Comparison of ENCODE assay signal across 1 cellular context in the genomic region with DNA sequence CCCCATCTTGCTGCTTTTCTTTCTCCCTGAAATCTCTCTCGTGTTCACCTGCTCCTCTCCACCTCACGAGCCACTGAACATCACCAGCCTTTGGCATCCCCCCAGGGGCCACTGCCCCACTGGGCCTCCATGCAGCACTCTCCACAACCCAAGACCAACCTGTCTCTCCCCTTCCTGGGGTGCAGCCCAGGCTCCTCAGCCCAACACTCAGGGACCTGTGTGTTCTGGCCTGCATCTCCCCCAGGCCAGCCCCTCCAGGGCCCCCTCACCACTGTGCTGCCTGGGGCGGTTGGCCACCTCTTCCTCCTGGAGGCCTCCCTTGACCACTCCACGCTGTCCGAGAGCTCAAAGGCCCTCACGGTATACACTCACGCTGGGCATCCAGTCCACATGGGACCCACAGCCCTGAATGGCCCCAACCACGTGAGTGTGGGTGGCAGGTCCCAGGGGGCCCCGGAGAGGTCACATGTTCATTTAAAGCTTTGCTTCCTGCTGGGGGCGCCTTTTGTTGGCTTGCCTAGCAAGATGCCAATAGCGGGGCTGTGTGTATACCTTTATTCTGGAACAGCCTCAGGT.
TF ChIP-seq lines count a peak whose summit lies in the region.

No MANE protein-coding gene starts in this region.

TF ChIP-seq in GM12878, 131 proteins besides CTCF, POLR2A, EP300 and RAD21 (continued from another document):
- TF ChIP-seq, protein P1, sequence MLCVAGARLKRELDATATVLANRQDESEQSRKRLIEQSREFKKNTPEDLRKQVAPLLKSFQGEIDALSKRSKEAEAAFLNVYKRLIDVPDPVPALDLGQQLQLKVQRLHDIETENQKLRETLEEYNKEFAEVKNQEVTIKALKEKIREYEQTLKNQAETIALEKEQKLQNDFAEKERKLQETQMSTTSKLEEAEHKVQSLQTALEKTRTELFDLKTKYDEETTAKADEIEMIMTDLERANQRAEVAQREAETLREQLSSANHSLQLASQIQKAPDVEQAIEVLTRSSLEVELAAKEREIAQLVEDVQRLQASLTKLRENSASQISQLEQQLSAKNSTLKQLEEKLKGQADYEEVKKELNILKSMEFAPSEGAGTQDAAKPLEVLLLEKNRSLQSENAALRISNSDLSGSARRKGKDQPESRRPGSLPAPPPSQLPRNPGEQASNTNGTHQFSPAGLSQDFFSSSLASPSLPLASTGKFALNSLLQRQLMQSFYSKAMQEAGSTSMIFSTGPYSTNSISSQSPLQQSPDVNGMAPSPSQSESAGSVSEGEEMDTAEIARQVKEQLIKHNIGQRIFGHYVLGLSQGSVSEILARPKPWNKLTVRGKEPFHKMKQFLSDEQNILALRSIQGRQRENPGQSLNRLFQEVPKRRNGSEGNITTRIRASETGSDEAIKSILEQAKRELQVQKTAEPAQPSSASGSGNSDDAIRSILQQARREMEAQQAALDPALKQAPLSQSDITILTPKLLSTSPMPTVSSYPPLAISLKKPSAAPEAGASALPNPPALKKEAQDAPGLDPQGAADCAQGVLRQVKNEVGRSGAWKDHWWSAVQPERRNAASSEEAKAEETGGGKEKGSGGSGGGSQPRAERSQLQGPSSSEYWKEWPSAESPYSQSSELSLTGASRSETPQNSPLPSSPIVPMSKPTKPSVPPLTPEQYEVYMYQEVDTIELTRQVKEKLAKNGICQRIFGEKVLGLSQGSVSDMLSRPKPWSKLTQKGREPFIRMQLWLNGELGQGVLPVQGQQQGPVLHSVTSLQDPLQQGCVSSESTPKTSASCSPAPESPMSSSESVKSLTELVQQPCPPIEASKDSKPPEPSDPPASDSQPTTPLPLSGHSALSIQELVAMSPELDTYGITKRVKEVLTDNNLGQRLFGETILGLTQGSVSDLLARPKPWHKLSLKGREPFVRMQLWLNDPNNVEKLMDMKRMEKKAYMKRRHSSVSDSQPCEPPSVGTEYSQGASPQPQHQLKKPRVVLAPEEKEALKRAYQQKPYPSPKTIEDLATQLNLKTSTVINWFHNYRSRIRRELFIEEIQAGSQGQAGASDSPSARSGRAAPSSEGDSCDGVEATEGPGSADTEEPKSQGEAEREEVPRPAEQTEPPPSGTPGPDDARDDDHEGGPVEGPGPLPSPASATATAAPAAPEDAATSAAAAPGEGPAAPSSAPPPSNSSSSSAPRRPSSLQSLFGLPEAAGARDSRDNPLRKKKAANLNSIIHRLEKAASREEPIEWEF (IDR thresholded peaks at IDR 0.05; ENCODE audit: insufficient replicate concordance, low read depth, low read length) = no peak
- TF ChIP-seq JUND (IDR thresholded peaks at IDR 0.05; ENCODE audit: low read depth, low read length) (no peak), ZBED1 (IDR thresholded peaks at IDR 0.05; ENCODE audit: borderline replicate concordance) (peak; percentile 23; the same call in 1 of the 2 replicates), SREBF2 (IDR thresholded peaks at IDR 0.05; ENCODE audit: low read length) (no peak), FOXM1 (IDR thresholded peaks at IDR 0.05; ENCODE audit: low read depth, low read length) (no peak), IKZF1 (conservative IDR thresholded peaks at IDR 0.05) (no peak), NFYA (IDR thresholded peaks at IDR 0.05; ENCODE audit: borderline replicate concordance, low read depth, low read length) (no peak), SMC3 (IDR thresholded peaks at IDR 0.05; ENCODE audit: borderline replicate concordance, low read length) (no peak; the same call in 1 of the 2 replicates), TCF12 (IDR thresholded peaks at IDR 0.05; ENCODE audit: low read depth, low read length) (0 out of 2 replicates have a peak, but pooled peaks have one; percentile 2), NR2F1 (conservative IDR thresholded peaks at IDR 0.05) (peak; percentile 56; the same call in 1 of the 2 replicates), HDGF (IDR thresholded peaks at IDR 0.05) (no peak; the same call in 1 of the 2 replicates)
- TF ChIP-seq, protein P2, sequence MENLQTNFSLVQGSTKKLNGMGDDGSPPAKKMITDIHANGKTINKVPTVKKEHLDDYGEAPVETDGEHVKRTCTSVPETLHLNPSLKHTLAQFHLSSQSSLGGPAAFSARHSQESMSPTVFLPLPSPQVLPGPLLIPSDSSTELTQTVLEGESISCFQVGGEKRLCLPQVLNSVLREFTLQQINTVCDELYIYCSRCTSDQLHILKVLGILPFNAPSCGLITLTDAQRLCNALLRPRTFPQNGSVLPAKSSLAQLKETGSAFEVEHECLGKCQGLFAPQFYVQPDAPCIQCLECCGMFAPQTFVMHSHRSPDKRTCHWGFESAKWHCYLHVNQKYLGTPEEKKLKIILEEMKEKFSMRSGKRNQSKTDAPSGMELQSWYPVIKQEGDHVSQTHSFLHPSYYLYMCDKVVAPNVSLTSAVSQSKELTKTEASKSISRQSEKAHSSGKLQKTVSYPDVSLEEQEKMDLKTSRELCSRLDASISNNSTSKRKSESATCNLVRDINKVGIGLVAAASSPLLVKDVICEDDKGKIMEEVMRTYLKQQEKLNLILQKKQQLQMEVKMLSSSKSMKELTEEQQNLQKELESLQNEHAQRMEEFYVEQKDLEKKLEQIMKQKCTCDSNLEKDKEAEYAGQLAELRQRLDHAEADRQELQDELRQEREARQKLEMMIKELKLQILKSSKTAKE (IDR thresholded peaks at IDR 0.05; ENCODE audit: low read depth, poor library complexity, severe bottlenecking) = no peak
- TF ChIP-seq, protein P3, sequence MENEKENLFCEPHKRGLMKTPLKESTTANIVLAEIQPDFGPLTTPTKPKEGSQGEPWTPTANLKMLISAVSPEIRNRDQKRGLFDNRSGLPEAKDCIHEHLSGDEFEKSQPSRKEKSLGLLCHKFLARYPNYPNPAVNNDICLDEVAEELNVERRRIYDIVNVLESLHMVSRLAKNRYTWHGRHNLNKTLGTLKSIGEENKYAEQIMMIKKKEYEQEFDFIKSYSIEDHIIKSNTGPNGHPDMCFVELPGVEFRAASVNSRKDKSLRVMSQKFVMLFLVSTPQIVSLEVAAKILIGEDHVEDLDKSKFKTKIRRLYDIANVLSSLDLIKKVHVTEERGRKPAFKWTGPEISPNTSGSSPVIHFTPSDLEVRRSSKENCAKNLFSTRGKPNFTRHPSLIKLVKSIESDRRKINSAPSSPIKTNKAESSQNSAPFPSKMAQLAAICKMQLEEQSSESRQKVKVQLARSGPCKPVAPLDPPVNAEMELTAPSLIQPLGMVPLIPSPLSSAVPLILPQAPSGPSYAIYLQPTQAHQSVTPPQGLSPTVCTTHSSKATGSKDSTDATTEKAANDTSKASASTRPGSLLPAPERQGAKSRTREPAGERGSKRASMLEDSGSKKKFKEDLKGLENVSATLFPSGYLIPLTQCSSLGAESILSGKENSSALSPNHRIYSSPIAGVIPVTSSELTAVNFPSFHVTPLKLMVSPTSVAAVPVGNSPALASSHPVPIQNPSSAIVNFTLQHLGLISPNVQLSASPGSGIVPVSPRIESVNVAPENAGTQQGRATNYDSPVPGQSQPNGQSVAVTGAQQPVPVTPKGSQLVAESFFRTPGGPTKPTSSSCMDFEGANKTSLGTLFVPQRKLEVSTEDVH (IDR thresholded peaks at IDR 0.05; ENCODE audit: low read depth, partially characterized antibody) = no peak
- TF ChIP-seq, protein P4, sequence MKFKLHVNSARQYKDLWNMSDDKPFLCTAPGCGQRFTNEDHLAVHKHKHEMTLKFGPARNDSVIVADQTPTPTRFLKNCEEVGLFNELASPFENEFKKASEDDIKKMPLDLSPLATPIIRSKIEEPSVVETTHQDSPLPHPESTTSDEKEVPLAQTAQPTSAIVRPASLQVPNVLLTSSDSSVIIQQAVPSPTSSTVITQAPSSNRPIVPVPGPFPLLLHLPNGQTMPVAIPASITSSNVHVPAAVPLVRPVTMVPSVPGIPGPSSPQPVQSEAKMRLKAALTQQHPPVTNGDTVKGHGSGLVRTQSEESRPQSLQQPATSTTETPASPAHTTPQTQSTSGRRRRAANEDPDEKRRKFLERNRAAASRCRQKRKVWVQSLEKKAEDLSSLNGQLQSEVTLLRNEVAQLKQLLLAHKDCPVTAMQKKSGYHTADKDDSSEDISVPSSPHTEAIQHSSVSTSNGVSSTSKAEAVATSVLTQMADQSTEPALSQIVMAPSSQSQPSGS (IDR thresholded peaks at IDR 0.05; ENCODE audit: low read length) = no peak
TF ChIP-seq in GM12878: peak in this region for 31.
